In the genomic region with DNA sequence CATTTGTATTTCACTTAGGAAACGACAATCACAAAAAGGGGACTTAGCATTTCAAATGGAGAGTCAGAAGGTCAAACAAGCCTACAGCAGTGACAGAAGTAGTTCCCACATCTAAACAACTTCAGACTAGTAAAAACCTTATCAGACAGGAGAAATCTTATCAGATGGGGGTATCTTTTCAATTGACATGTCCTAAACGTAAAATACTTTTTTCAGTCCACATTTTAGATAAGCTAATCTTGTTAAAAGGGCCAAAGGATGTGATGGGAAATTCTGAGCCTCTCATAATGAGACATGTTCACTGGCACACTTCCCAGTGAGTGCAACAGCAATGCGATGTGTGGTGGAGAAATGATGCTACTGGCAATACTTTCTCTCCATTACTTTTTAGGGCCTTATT, we compare ENCODE assay signal across 1 cellular context.
TF ChIP-seq lines count a peak whose summit lies in the region.

No MANE protein-coding gene starts in this region.

TF ChIP-seq in SK-N-SH, 30 proteins besides CTCF, POLR2A, EP300 and RAD21 (continued from another document):
- TF ChIP-seq GABPA (IDR thresholded peaks at IDR 0.05; ENCODE audit: low read depth), result no peak
- TF ChIP-seq, protein P1, sequence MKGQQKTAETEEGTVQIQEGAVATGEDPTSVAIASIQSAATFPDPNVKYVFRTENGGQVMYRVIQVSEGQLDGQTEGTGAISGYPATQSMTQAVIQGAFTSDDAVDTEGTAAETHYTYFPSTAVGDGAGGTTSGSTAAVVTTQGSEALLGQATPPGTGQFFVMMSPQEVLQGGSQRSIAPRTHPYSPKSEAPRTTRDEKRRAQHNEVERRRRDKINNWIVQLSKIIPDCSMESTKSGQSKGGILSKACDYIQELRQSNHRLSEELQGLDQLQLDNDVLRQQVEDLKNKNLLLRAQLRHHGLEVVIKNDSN (IDR thresholded peaks at IDR 0.05; ENCODE audit: borderline replicate concordance, low read depth), result no peak
- TF ChIP-seq TEAD4 (IDR thresholded peaks at IDR 0.05; ENCODE audit: borderline replicate concordance, insufficient read depth), result no peak
- no peak for TF ChIP-seq SIN3A (IDR thresholded peaks at IDR 0.05; ENCODE audit: borderline replicate concordance, low read depth, low read length)
- TF ChIP-seq, protein P2, sequence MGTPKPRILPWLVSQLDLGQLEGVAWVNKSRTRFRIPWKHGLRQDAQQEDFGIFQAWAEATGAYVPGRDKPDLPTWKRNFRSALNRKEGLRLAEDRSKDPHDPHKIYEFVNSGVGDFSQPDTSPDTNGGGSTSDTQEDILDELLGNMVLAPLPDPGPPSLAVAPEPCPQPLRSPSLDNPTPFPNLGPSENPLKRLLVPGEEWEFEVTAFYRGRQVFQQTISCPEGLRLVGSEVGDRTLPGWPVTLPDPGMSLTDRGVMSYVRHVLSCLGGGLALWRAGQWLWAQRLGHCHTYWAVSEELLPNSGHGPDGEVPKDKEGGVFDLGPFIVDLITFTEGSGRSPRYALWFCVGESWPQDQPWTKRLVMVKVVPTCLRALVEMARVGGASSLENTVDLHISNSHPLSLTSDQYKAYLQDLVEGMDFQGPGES (IDR thresholded peaks at IDR 0.05; ENCODE audit: low read depth, low read length), result no peak
- TF ChIP-seq, protein P3, sequence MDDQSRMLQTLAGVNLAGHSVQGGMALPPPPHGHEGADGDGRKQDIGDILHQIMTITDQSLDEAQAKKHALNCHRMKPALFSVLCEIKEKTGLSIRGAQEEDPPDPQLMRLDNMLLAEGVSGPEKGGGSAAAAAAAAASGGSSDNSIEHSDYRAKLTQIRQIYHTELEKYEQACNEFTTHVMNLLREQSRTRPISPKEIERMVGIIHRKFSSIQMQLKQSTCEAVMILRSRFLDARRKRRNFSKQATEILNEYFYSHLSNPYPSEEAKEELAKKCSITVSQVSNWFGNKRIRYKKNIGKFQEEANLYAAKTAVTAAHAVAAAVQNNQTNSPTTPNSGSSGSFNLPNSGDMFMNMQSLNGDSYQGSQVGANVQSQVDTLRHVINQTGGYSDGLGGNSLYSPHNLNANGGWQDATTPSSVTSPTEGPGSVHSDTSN (IDR thresholded peaks at IDR 0.05), result no peak
- TF ChIP-seq, protein P4, sequence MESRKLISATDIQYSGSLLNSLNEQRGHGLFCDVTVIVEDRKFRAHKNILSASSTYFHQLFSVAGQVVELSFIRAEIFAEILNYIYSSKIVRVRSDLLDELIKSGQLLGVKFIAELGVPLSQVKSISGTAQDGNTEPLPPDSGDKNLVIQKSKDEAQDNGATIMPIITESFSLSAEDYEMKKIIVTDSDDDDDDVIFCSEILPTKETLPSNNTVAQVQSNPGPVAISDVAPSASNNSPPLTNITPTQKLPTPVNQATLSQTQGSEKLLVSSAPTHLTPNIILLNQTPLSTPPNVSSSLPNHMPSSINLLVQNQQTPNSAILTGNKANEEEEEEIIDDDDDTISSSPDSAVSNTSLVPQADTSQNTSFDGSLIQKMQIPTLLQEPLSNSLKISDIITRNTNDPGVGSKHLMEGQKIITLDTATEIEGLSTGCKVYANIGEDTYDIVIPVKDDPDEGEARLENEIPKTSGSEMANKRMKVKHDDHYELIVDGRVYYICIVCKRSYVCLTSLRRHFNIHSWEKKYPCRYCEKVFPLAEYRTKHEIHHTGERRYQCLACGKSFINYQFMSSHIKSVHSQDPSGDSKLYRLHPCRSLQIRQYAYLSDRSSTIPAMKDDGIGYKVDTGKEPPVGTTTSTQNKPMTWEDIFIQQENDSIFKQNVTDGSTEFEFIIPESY (IDR thresholded peaks at IDR 0.05; ENCODE audit: borderline replicate concordance, low read depth), result no peak
- 0 out of 2 replicates have a peak, but pooled peaks have one; percentile 11 for TF ChIP-seq TCF12 (IDR thresholded peaks at IDR 0.05)
- TF ChIP-seq CHD2 (IDR thresholded peaks at IDR 0.05; ENCODE audit: low read length, partially characterized antibody), result peak; percentile 56
- TF ChIP-seq GATA2 (CRISPR knock-in tag; IDR thresholded peaks at IDR 0.05), result peak; percentile 90
- no peak for TF ChIP-seq RXRA (IDR thresholded peaks at IDR 0.05; ENCODE audit: borderline replicate concordance, low read depth)
- no peak for TF ChIP-seq FOXJ3 (CRISPR knock-in tag; IDR thresholded peaks at IDR 0.05)
- no peak for TF ChIP-seq JUND (IDR thresholded peaks at IDR 0.05)
TF ChIP-seq in SK-N-SH: peak in this region for 6.
